ENCODE assay signal across 8 cellular contexts in genomic region chr20:34557936-34558319, GRCh38. TPM values are rescaled to one million over a fixed set of nuclear protein-coding genes. Genes with fewer than 3 reads are reported as not detected.
A peak's percentile ranks its signal among the peaks of the same experiment; 100 is the strongest.
DNase-seq lines count a peak whose midpoint lies in the region; ATAC-seq lines count a peak whose summit lies in the region.

No MANE protein-coding gene starts in this region.

- no peak for ATAC-seq in activated CD8-positive, alpha-beta T cell treated with anti-CD3 and anti-CD28 coated beads, Interleukin-2, amount 10 ng/mL, durations not matched to agents 7 days and 5 days
- ATAC-seq in stimulated activated naive B cell treated with anti-CD40 and anti-IgM and Interleukin-4, amounts not matched to agents 10 μg/mL and 1 μg/mL and 100 μg/mL, for 72 hours (replicated peaks), result no peak
- ATAC-seq in GM18520 (IDR thresholded peaks at IDR 0.05; ENCODE audit: unreplicated experiment), result no peak
- no peak for ATAC-seq in HG03139 (IDR thresholded peaks at IDR 0.05; ENCODE audit: unreplicated experiment)

- H3K9me3 Mint-ChIP-seq in activated CD8-positive, alpha-beta T cell treated with anti-CD3 and anti-CD28 coated beads, Interleukin-2, amount 10 ng/mL, durations not matched to agents 7 days and 5 days (ENCODE audit: insufficient read depth), result no peaks in the 10 kb centered on the region
- no peaks in the 10 kb centered on the region for H3K9me3 Mint-ChIP-seq in stimulated activated naive B cell treated with anti-CD40 and anti-IgM and Interleukin-4, amounts not matched to agents 10 μg/mL and 1 μg/mL and 100 μg/mL, for 72 hours

- peaks cover 13% of the 10 kb centered on the region for H3K4me1 Mint-ChIP-seq in activated CD8-positive, alpha-beta T cell treated with anti-CD3 and anti-CD28 coated beads, Interleukin-2, amount 10 ng/mL, durations not matched to agents 7 days and 5 days (ENCODE audit: low read depth)
- H3K4me1 Mint-ChIP-seq in stimulated activated naive B cell treated with anti-CD40 and anti-IgM and Interleukin-4, amounts not matched to agents 10 μg/mL and 1 μg/mL and 100 μg/mL, for 72 hours, result peaks cover 7 to 9% of the 10 kb centered on the region in 2 donors

- H3K36me3 Mint-ChIP-seq in activated CD8-positive, alpha-beta T cell treated with anti-CD3 and anti-CD28 coated beads, Interleukin-2, amount 10 ng/mL, durations not matched to agents 7 days and 5 days (ENCODE audit: low read depth), result peaks cover 3% of the 10 kb centered on the region
- peaks cover 0 to 6% of the 10 kb centered on the region in 2 donors for H3K36me3 Mint-ChIP-seq in stimulated activated naive B cell treated with anti-CD40 and anti-IgM and Interleukin-4, amounts not matched to agents 10 μg/mL and 1 μg/mL and 100 μg/mL, for 72 hours

- peak overlapping the region; percentile 76 for H3K4me3 Mint-ChIP-seq in activated CD8-positive, alpha-beta T cell treated with anti-CD3 and anti-CD28 coated beads, Interleukin-2, amount 10 ng/mL, durations not matched to agents 7 days and 5 days
- H3K4me3 Mint-ChIP-seq in stimulated activated naive B cell treated with anti-CD40 and anti-IgM and Interleukin-4, amounts not matched to agents 10 μg/mL and 1 μg/mL and 100 μg/mL, for 72 hours, result peak overlapping the region; percentile 90 to 91

- peak overlapping the region; percentile 84 for H3K27ac Mint-ChIP-seq in activated CD8-positive, alpha-beta T cell treated with anti-CD3 and anti-CD28 coated beads, Interleukin-2, amount 10 ng/mL, durations not matched to agents 7 days and 5 days
- H3K27ac Mint-ChIP-seq in stimulated activated naive B cell treated with anti-CD40 and anti-IgM and Interleukin-4, amounts not matched to agents 10 μg/mL and 1 μg/mL and 100 μg/mL, for 72 hours, result peak overlapping the region; percentile 94

- CTCF ChIA-PET in activated CD8-positive, alpha-beta T cell treated with anti-CD3 and anti-CD28 coated beads, Interleukin-2, amount 10 ng/mL, durations not matched to agents 7 days and 5 days (lab: Charles Lee), result interaction anchor here (0.7 to 1.9 kb wide), 7 partner anchors 17 to 245 kb away, joined by 3 to 11 read pairs (median 4); no protein-coding TSS in a partner anchor

- no peaks in the 10 kb centered on the region for H3K27me3 Mint-ChIP-seq in activated CD8-positive, alpha-beta T cell treated with anti-CD3 and anti-CD28 coated beads, Interleukin-2, amount 10 ng/mL, durations not matched to agents 7 days and 5 days (ENCODE audit: low read depth)
- no peaks in the 10 kb centered on the region for H3K27me3 Mint-ChIP-seq in stimulated activated naive B cell treated with anti-CD40 and anti-IgM and Interleukin-4, amounts not matched to agents 10 μg/mL and 1 μg/mL and 100 μg/mL, for 72 hours

- POLR2A ChIA-PET in activated CD8-positive, alpha-beta T cell treated with anti-CD3 and anti-CD28 coated beads, Interleukin-2, amount 10 ng/mL, durations not matched to agents 7 days and 5 days (lab: Charles Lee), result interaction anchor here (0.8 kb wide), 1 partner anchor 120 kb away, joined by 4 read pairs; no protein-coding TSS in a partner anchor

- DNase-seq in DMS79 treated with DMSO at 0.1 percent for 48 hours (lab: John Stamatoyannopoulos, UW) (peak; percentile 27), DMS79 (lab: John Stamatoyannopoulos, UW) (no peak), glomerular visceral epithelial cell (ENCODE audit: extremely low spot score) (no peak)
- no peak for DNase-seq in activated CD8-positive, alpha-beta T cell treated with anti-CD3 and anti-CD28 coated beads, Interleukin-2, amount 10 ng/mL, durations not matched to agents 7 days and 5 days
- no peak for DNase-seq in stimulated activated naive B cell treated with anti-CD40 and anti-IgM and Interleukin-4, amounts not matched to agents 10 μg/mL and 1 μg/mL and 100 μg/mL, for 72 hours

- peak overlapping the region; percentile 47 for H3K4me3 ChIP-seq in iPS-11a (ENCODE audit: low read depth, low read length)

RNA-seq across cellular contexts. Expression of gene MAP1LC3A, which starts 0.6 kb away (rescaled TPM):
- total RNA-seq in activated CD8-positive, alpha-beta T cell treated with anti-CD3 and anti-CD28 coated beads, Interleukin-2, amount 10 ng/mL, durations not matched to agents 7 days and 5 days, result 1 to 10 TPM; 1.4 to 1.6 TPM

RNA-seq across cellular contexts. Expression of gene DYNLRB1, which starts 41.7 kb away (rescaled TPM):
- total RNA-seq in activated CD8-positive, alpha-beta T cell treated with anti-CD3 and anti-CD28 coated beads, Interleukin-2, amount 10 ng/mL, durations not matched to agents 7 days and 5 days, result 100 to 1,000 TPM in 1 of 2 experiments, 10 to 100 TPM in 1; 91.9 to 103 TPM
